ENCODE assay signal across 1 cellular context in the genomic region with DNA sequence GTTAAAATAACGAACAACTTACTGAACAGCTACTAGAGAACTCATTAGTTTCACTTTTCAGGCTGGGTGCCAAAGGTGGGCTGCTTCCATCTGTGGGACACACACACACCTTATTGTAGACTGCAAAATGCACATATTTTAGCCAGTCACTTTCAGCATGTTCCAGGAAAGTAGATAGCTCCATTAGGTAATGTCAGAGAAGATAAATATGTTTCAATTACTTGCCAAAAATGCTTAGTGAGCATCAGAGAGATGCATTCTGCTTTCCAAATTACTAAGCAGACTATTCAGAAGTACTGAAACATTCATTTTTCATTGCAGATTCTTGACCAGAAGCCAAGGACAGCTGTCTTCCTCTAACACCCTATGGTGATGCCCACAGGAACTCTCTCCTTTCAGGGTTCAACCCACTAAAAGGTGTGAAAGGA.
TF ChIP-seq lines count a peak whose summit lies in the region.

No MANE protein-coding gene starts in this region.

TF ChIP-seq in HepG2, 621 proteins besides CTCF, POLR2A, EP300 and RAD21 (continued from another document):
- no peak for TF ChIP-seq NR2C2 (CRISPR knock-in tag; IDR thresholded peaks at IDR 0.05; ENCODE audit: borderline replicate concordance)
- TF ChIP-seq, protein P1, sequence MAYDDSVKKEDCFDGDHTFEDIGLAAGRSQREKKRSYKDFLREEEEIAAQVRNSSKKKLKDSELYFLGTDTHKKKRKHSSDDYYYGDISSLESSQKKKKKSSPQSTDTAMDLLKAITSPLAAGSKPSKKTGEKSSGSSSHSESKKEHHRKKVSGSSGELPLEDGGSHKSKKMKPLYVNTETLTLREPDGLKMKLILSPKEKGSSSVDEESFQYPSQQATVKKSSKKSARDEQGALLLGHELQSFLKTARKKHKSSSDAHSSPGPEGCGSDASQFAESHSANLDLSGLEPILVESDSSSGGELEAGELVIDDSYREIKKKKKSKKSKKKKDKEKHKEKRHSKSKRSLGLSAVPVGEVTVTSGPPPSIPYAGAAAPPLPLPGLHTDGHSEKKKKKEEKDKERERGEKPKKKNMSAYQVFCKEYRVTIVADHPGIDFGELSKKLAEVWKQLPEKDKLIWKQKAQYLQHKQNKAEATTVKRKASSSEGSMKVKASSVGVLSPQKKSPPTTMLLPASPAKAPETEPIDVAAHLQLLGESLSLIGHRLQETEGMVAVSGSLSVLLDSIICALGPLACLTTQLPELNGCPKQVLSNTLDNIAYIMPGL (CRISPR knock-in tag; IDR thresholded peaks at IDR 0.05; ENCODE audit: borderline replicate concordance in 1 of 2, low read depth in 1 of 2): no peak
- TF ChIP-seq ZNF83 (CRISPR knock-in tag; IDR thresholded peaks at IDR 0.05; ENCODE audit: borderline replicate concordance): no peak
- no peak for TF ChIP-seq SIN3A (IDR thresholded peaks at IDR 0.05; ENCODE audit: borderline replicate concordance, low read depth, low read length)
- TF ChIP-seq ZNF780A (CRISPR knock-in tag; IDR thresholded peaks at IDR 0.05): no peak
- no peak for TF ChIP-seq ZNF143 (CRISPR knock-in tag; IDR thresholded peaks at IDR 0.05)
- no peak for TF ChIP-seq TP53 (CRISPR knock-in tag; conservative IDR thresholded peaks at IDR 0.05)
- TF ChIP-seq ZNF678 (CRISPR knock-in tag; IDR thresholded peaks at IDR 0.05): no peak
- TF ChIP-seq ZNF784 (CRISPR knock-in tag; IDR thresholded peaks at IDR 0.05; ENCODE audit: borderline replicate concordance): no peak
